16 cellular contexts compared by ENCODE assay signal in the genomic region with DNA sequence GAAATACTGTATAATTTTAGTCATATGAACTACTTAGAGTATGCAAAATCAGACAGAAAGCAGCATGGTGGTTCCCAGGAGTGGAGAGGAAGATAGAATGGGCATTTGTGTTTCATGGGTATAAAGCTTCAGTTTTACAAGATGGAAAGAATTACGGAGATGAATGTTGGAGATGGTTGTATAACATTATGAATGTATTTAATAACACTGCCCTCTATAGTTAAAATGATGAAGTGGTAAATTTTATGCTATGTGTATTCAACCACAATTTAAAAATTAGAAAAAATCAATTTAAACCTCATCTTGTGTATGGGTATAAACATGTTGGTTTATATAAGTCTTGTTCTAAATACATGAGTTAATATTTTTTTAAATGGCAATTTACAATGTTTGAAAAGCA.
DNase-seq lines count a peak whose midpoint lies in the region; ATAC-seq, FAIRE-seq and TF ChIP-seq lines count a peak whose summit lies in the region.
"Had no signal": no experiment of that assay in that cellular context is flagged by ENCODE, and none has a peak within 500 bp of the region (broad histone marks: within the 10 kb centered on the region; RNA-seq: fewer than 3 reads in every experiment).

No MANE protein-coding gene starts in this region.

- H3K27ac Mint-ChIP-seq in astrocyte (ENCODE audit: unreplicated experiment) (no peak overlapping the region), natural killer cell (no peak overlapping the region)
- H3K27ac Mint-ChIP-seq: activated CD4-positive, alpha-beta T cell treated with anti-CD3 and anti-CD28 coated beads, Interleukin-2, amount 10 ng/mL, durations not matched to agents 24 days and 14 days; nephron had no signal

- no peaks in the 10 kb centered on the region for H3K4me1 ChIP-seq in DOHH2 (ENCODE audit: control insufficient read depth, low read length)
- no peaks in the 10 kb centered on the region for H3K4me1 ChIP-seq in astrocyte (ENCODE audit: insufficient read depth, low read length)
- H3K4me1 ChIP-seq: tibial artery had no signal

- DNase-seq in LHCN-M2 (ENCODE audit: low read depth) (peak; percentile 20), astrocyte (ENCODE audit: low read depth) (peak; percentile 11), left lobe of liver (ENCODE audit: low spot score) (no peak), GM03348 (ENCODE audit: low spot score) (no peak), HEK293T (ENCODE audit: extremely low spot score) (no peak), natural killer cell (no peak)
- no peak for DNase-seq in stimulated activated CD8-positive, alpha-beta memory T cell treated with anti-CD3 and anti-CD28 coated beads, Interleukin-4, amount 100 ng/mL, for 48 hours
- DNase-seq: activated CD4-positive, alpha-beta T cell treated with anti-CD3 and anti-CD28 coated beads, Interleukin-2, amount 10 ng/mL, durations not matched to agents 24 days and 14 days; activated effector memory CD4-positive, alpha-beta T cell treated with anti-CD3 and anti-CD28 coated beads, Interleukin-2, amount 50 U/mL, for 16 hours; central memory CD4-positive, alpha-beta T cell; NCI-H1092; NCI-H526 treated with DMSO at 0.1 percent for 48 hours; tibial artery had no signal

- POLR2A ChIA-PET in HEK293T (lab: Yijun Ruan, JAX) = no interaction called here

- H3K27ac ChIP-seq in DOHH2 (ENCODE audit: low read depth, low read length) = no peak overlapping the region
- no peak overlapping the region for H3K27ac ChIP-seq in astrocyte (ENCODE audit: low read depth, low read length)
- H3K27ac ChIP-seq: skin epidermis, tibial artery had no signal

- H3K27me3 Mint-ChIP-seq in astrocyte (ENCODE audit: low read depth, unreplicated experiment) (no peaks in the 10 kb centered on the region), natural killer cell (ENCODE audit: low read depth in 2 of 2) (no peaks in the 10 kb centered on the region)
- H3K27me3 Mint-ChIP-seq: activated CD4-positive, alpha-beta T cell treated with anti-CD3 and anti-CD28 coated beads, Interleukin-2, amount 10 ng/mL, durations not matched to agents 24 days and 14 days had no signal

- intact Hi-C loops in natural killer cell (cut with micrococcal nuclease) = no loop called here

- H3K4me3 Mint-ChIP-seq in astrocyte (ENCODE audit: unreplicated experiment) (no peak overlapping the region), natural killer cell (no peak overlapping the region)
- H3K4me3 Mint-ChIP-seq: activated CD4-positive, alpha-beta T cell treated with anti-CD3 and anti-CD28 coated beads, Interleukin-2, amount 10 ng/mL, durations not matched to agents 24 days and 14 days; nephron had no signal

- H3F3A ChIP-seq in DOHH2 (ENCODE audit: control insufficient read depth, insufficient read depth) = no peaks in the 10 kb centered on the region

- no peaks in the 10 kb centered on the region for H3K36me3 ChIP-seq in DOHH2 (ENCODE audit: control insufficient read depth, low read length)
- no peaks in the 10 kb centered on the region for H3K36me3 ChIP-seq in astrocyte (ENCODE audit: insufficient read depth, low read length)
- H3K36me3 ChIP-seq: tibial artery had no signal

- peak; percentile 28 for ATAC-seq in left lobe of liver
- no peak for ATAC-seq in natural killer cell

- no peaks in the 10 kb centered on the region for H3K4me1 Mint-ChIP-seq in astrocyte (ENCODE audit: low read depth, unreplicated experiment)
- H3K4me1 Mint-ChIP-seq in natural killer cell = no peaks in the 10 kb centered on the region
- H3K4me1 Mint-ChIP-seq: activated CD4-positive, alpha-beta T cell treated with anti-CD3 and anti-CD28 coated beads, Interleukin-2, amount 10 ng/mL, durations not matched to agents 24 days and 14 days; nephron had no signal

- H4K20me1 ChIP-seq in DOHH2 (ENCODE audit: control insufficient read depth, insufficient read depth, low read depth, low read length) (no peaks in the 10 kb centered on the region), astrocyte (ENCODE audit: insufficient read depth, low read length) (no peaks in the 10 kb centered on the region)

- H3K9me2 ChIP-seq in DOHH2 (replicated peaks; ENCODE audit: control insufficient read depth, low read length) = no peaks in the 10 kb centered on the region

- H3K9ac ChIP-seq in astrocyte (ENCODE audit: low read length) = no peak overlapping the region

- no peaks in the 10 kb centered on the region for H3K79me2 ChIP-seq in DOHH2 (ENCODE audit: control insufficient read depth, low read length)
- no peaks in the 10 kb centered on the region for H3K79me2 ChIP-seq in astrocyte (ENCODE audit: insufficient read depth, low read length)

- TF ChIP-seq CTCF in DOHH2 (IDR thresholded peaks at IDR 0.05; ENCODE audit: low read depth, low read length, poor library complexity, severe bottlenecking) (peak; percentile 28), astrocyte (IDR thresholded peaks at IDR 0.05; ENCODE audit: insufficient read depth, low read depth, low read length) (no peak), natural killer cell (IDR thresholded peaks at IDR 0.05) (no peak)

- CTCF ChIA-PET in HEK293T (lab: Yijun Ruan, JAX) = no interaction called here

- H3K4me2 ChIP-seq in DOHH2 (ENCODE audit: low read length) (no peak overlapping the region), astrocyte (ENCODE audit: low read length) (no peak overlapping the region)

- H3K9me3 ChIP-seq in DOHH2 (ENCODE audit: control insufficient read depth, insufficient read depth, low read length) (no peaks in the 10 kb centered on the region), astrocyte (ENCODE audit: insufficient read depth, low read depth, low read length) (no peaks in the 10 kb centered on the region)
- H3K9me3 ChIP-seq: tibial artery had no signal

- H3K36me3 Mint-ChIP-seq in astrocyte (ENCODE audit: low read depth, unreplicated experiment) (no peaks in the 10 kb centered on the region), natural killer cell (peaks cover 9% of the 10 kb centered on the region)

- H3K9me3 Mint-ChIP-seq in astrocyte (ENCODE audit: unreplicated experiment) (no peaks in the 10 kb centered on the region), natural killer cell (peaks cover 5 to 24% of the 10 kb centered on the region in 2 donors)
- H3K9me3 Mint-ChIP-seq: activated CD4-positive, alpha-beta T cell treated with anti-CD3 and anti-CD28 coated beads, Interleukin-2, amount 10 ng/mL, durations not matched to agents 24 days and 14 days had no signal

- no peaks in the 10 kb centered on the region for H3K27me3 ChIP-seq in DOHH2 (ENCODE audit: control insufficient read depth, low read length)
- no peaks in the 10 kb centered on the region for H3K27me3 ChIP-seq in astrocyte (ENCODE audit: insufficient read depth, low read length)
- H3K27me3 ChIP-seq: tibial artery had no signal

- no peak overlapping the region for H3K4me3 ChIP-seq in DOHH2 (ENCODE audit: low read length)
- no peak overlapping the region for H3K4me3 ChIP-seq in astrocyte (ENCODE audit: insufficient read depth, low read depth, low read length)
- H3K4me3 ChIP-seq: skin epidermis, tibial artery had no signal

- H2AFZ ChIP-seq in astrocyte (ENCODE audit: low read depth, low read length) = no peak overlapping the region

- FAIRE-seq in astrocyte (lab: Jason Lieb, UNC) = no peak

TF ChIP-seq in HEK293T, 16 proteins besides CTCF, POLR2A, EP300 and RAD21:
- TF ChIP-seq FOXA1 (IDR thresholded peaks at IDR 0.05) = no peak
- TF ChIP-seq ZNF384 (IDR thresholded peaks at IDR 0.05) = no peak
- TF ChIP-seq SP1 (IDR thresholded peaks at IDR 0.05) = no peak

Comparison
In these comparisons a context has a peak if more than half of its experiments do, and no peak if none do; other contexts are left out.
1. DNase-seq: peak in LHCN-M2 (single experiment) and astrocyte (single experiment); none in left lobe of liver (single experiment), GM03348 (single experiment), stimulated activated CD8-positive, alpha-beta memory T cell treated with anti-CD3 and anti-CD28 coated beads, Interleukin-4, amount 100 ng/mL, for 48 hours (single experiment), HEK293T (single experiment) and natural killer cell (single experiment).